8 cellular contexts compared by ENCODE assay signal in genomic region chr10:56622335-56622973, GRCh38.
DNase-seq lines count a peak whose midpoint lies in the region; ATAC-seq and TF ChIP-seq lines count a peak whose summit lies in the region.

No MANE protein-coding gene starts in this region.

- TF ChIP-seq EP300 in sigmoid colon (IDR thresholded peaks at IDR 0.05): no peak

- no peak for TF ChIP-seq POLR2A in sigmoid colon (IDR thresholded peaks at IDR 0.05)

- no peaks in the 10 kb centered on the region for H3K4me1 ChIP-seq in CD8-positive, alpha-beta T cell (ENCODE audit: insufficient read depth, low read length)
- H3K4me1 ChIP-seq in sigmoid colon: no peaks in the 10 kb centered on the region

- H3K27me3 ChIP-seq in CD8-positive, alpha-beta T cell (ENCODE audit: insufficient read depth, low read length): no peaks in the 10 kb centered on the region
- H3K27me3 ChIP-seq in sigmoid colon: no peaks in the 10 kb centered on the region

- no peak overlapping the region for H3K4me3 ChIP-seq in CD8-positive, alpha-beta T cell (ENCODE audit: low read depth, low read length)
- H3K4me3 ChIP-seq in sigmoid colon: peak overlapping the region in 1 of 4 donors; percentile 16

- peaks cover 8% of the 10 kb centered on the region for H3K9me3 Mint-ChIP-seq in CD8-positive, alpha-beta T cell

- CTCF ChIA-PET in CD8-positive, alpha-beta T cell (lab: Charles Lee): no interaction called here

- ATAC-seq in CD8-positive, alpha-beta T cell: no peak
- ATAC-seq in GM19328 (IDR thresholded peaks at IDR 0.05; ENCODE audit: unreplicated experiment) (peak; percentile 71), HG03196 (IDR thresholded peaks at IDR 0.05; ENCODE audit: unreplicated experiment) (peak; percentile 81), T-helper 17 cell (no peak), esophagus mucosa (no peak)

- WGBS in sigmoid colon, 2 donors: 48 to 74% methylated on average over 2 of the region's 2 CpGs

- POLR2A ChIA-PET in CD8-positive, alpha-beta T cell (lab: Charles Lee): no interaction called here

- no peak overlapping the region for H3K27ac Mint-ChIP-seq in CD8-positive, alpha-beta T cell
- H3K27ac Mint-ChIP-seq in T-helper 17 cell: peak overlapping the region; percentile 12

- intact Hi-C loops in CD8-positive, alpha-beta T cell (cut with DNase I, micrococcal nuclease): no loop called here
- intact Hi-C loops in sigmoid colon (cut with DNase I): no loop called here

- no peaks in the 10 kb centered on the region for H3K36me3 Mint-ChIP-seq in CD8-positive, alpha-beta T cell
- H3K36me3 Mint-ChIP-seq in T-helper 17 cell (ENCODE audit: low read depth): no peaks in the 10 kb centered on the region

- no peak for DNase-seq in CD8-positive, alpha-beta T cell
- no peak for DNase-seq in T-helper 17 cell
- no peak for DNase-seq in iPS-NIHi11 (ENCODE audit: low spot score)
- no peak for DNase-seq in LoVo (ENCODE audit: low spot score)
- no peak for DNase-seq in sigmoid colon

- H3K9me3 ChIP-seq in CD8-positive, alpha-beta T cell (ENCODE audit: low read length): no peaks in the 10 kb centered on the region
- no peaks in the 10 kb centered on the region for H3K9me3 ChIP-seq in T-helper 17 cell (ENCODE audit: control insufficient read depth, low read length, poor library complexity, severe bottlenecking)
- H3K9me3 ChIP-seq in sigmoid colon: no peaks in the 10 kb centered on the region

- no peaks in the 10 kb centered on the region for H3K27me3 Mint-ChIP-seq in CD8-positive, alpha-beta T cell (ENCODE audit: low read depth)
- H3K27me3 Mint-ChIP-seq in T-helper 17 cell: no peaks in the 10 kb centered on the region

- H3K4me1 Mint-ChIP-seq in CD8-positive, alpha-beta T cell (ENCODE audit: low read depth): no peaks in the 10 kb centered on the region
- no peaks in the 10 kb centered on the region for H3K4me1 Mint-ChIP-seq in T-helper 17 cell

- TF ChIP-seq CTCF in CD8-positive, alpha-beta T cell (IDR thresholded peaks at IDR 0.05): no peak
- TF ChIP-seq CTCF in sigmoid colon (IDR thresholded peaks at IDR 0.05): no peak

- no peaks in the 10 kb centered on the region for H3K36me3 ChIP-seq in CD8-positive, alpha-beta T cell (ENCODE audit: insufficient read depth, low read length)
- no peaks in the 10 kb centered on the region for H3K36me3 ChIP-seq in sigmoid colon

- H3K27ac ChIP-seq in CD8-positive, alpha-beta T cell (ENCODE audit: low read depth, low read length): no peak overlapping the region
- H3K27ac ChIP-seq in sigmoid colon: no peak overlapping the region

- H3K4me3 Mint-ChIP-seq in CD8-positive, alpha-beta T cell: peak overlapping the region; percentile 13
- peak overlapping the region; percentile 53 for H3K4me3 Mint-ChIP-seq in T-helper 17 cell

Comparison
In these comparisons a context has a peak if more than half of its experiments do, and no peak if none do; other contexts are left out.
1. ATAC-seq: peak in GM19328 (single experiment) and HG03196 (single experiment); none in CD8-positive, alpha-beta T cell (single experiment), T-helper 17 cell (single experiment) and esophagus mucosa (single experiment).